Comparison of ENCODE assay signal across 14 cellular contexts in the genomic region with DNA sequence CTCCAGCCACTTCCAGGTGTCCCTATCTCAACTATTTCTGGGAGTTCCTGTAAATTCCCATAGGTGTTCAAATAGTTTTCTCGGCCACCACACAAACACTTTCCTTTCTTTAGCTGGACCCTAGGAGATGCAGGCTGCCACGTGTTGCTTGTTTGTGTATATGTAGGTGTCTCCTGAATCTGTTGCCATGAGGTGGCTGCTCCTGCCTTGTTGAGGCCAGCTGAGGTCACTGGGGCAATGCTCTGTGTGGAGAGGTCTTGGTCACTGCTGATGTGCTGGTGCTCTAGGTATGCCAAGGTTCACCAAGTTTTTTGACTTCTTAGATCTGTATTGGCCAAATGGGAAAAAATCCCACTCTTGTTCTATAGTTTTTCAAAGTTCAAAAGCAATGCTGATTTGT.
DNase-seq lines count a peak whose midpoint lies in the region; ATAC-seq, FAIRE-seq and TF ChIP-seq lines count a peak whose summit lies in the region.
"Had no signal": no experiment of that assay in that cellular context is flagged by ENCODE, and none has a peak within 500 bp of the region (broad histone marks: within the 10 kb centered on the region; RNA-seq: fewer than 3 reads in every experiment).

No MANE protein-coding gene starts in this region.

- no peaks in the 10 kb centered on the region for H3K27me3 ChIP-seq in AG04450 (ENCODE audit: control insufficient read depth, insufficient read depth, low read length)
- no peaks in the 10 kb centered on the region for H3K27me3 ChIP-seq in GM12878 (replicated peaks in 1 of 2; ENCODE audit: control insufficient read depth in 2 of 2, insufficient read depth in 2 of 2, low read length in 1 of 2)
- H3K27me3 ChIP-seq in mesenchymal stem cell (ENCODE audit: control insufficient read depth in 1 of 2, insufficient read depth in 1 of 2, low read length in 2 of 2), result no peaks in the 10 kb centered on the region
- H3K27me3 ChIP-seq: adrenal gland, thyroid gland had no signal

- peak overlapping the region in 1 of 2 experiments; percentile 13 for H3K18ac ChIP-seq in mesenchymal stem cell (ENCODE audit: low read depth in 1 of 2, low read length in 2 of 2)

- H3K14ac ChIP-seq in mesenchymal stem cell (ENCODE audit: low read length in 2 of 2), result no peak overlapping the region

- no peak overlapping the region for H4K91ac ChIP-seq in mesenchymal stem cell (ENCODE audit: low read length)

- H3K79me1 ChIP-seq in mesenchymal stem cell (replicated peaks; ENCODE audit: low read length, poor library complexity, severe bottlenecking), result no peaks in the 10 kb centered on the region

- H3K4ac ChIP-seq in mesenchymal stem cell (ENCODE audit: low read depth in 1 of 2, low read length in 2 of 2), result no peak overlapping the region

- POLR2A ChIA-PET in AG04450 (lab: Yijun Ruan, JAX) (no interaction called here), GM12878 (lab: Charles Lee) (interaction anchor here (0.9 kb wide), 1 partner anchor 150 kb away, joined by 3 read pairs; no protein-coding TSS in a partner anchor)

- H3K9ac ChIP-seq in GM12878 (ENCODE audit: control insufficient read depth, insufficient read depth, low read length), result no peak overlapping the region
- H3K9ac ChIP-seq in mesenchymal stem cell (ENCODE audit: low read length), result peak overlapping the region; percentile 73

- RAD21 ChIA-PET in GM12878 (lab: Charles Lee; ENCODE audit: unreplicated experiment), result interaction anchor here (0.8 to 4.7 kb wide), 13 partner anchors 11 to 292 kb away, joined by 3 to 38 read pairs (median 5); no protein-coding TSS in a partner anchor

- H3K9me3 ChIP-seq in AG04450 (ENCODE audit: control insufficient read depth, insufficient read depth, low read length) (no peaks in the 10 kb centered on the region), GM12878 (replicated peaks; ENCODE audit: control insufficient read depth, insufficient read depth, low read length) (no peaks in the 10 kb centered on the region), mesenchymal stem cell (ENCODE audit: control insufficient read depth, low read length) (no peaks in the 10 kb centered on the region)
- H3K9me3 ChIP-seq: adrenal gland, thyroid gland had no signal

- no peak overlapping the region for H4K8ac ChIP-seq in mesenchymal stem cell (ENCODE audit: low read length)

- FAIRE-seq in GM12878 (lab: Jason Lieb, UNC), result no peak

- no peak overlapping the region for H2BK12ac ChIP-seq in mesenchymal stem cell (ENCODE audit: low read length in 2 of 2)

- H2AK5ac ChIP-seq in mesenchymal stem cell (ENCODE audit: low read length, severe bottlenecking), result no peak overlapping the region

- SMC1A ChIA-PET in GM12878 (lab: Charles Lee; ENCODE audit: uncharacterized antibody, unreplicated experiment), result interaction anchor here (1.0 to 4.8 kb wide), 19 partner anchors 9 to 330 kb away, joined by 3 to 41 read pairs (median 7); no protein-coding TSS in a partner anchor

- in situ Hi-C loops in GM12878 (cut with MboI), result no loop called here

- H3K4me1 ChIP-seq in GM12878 (ENCODE audit: control insufficient read depth, insufficient read depth, low read length) (peaks cover 18% of the 10 kb centered on the region), mesenchymal stem cell (ENCODE audit: control insufficient read depth, insufficient read depth, low read depth, low read length) (peaks cover 5% of the 10 kb centered on the region)
- H3K4me1 ChIP-seq: adrenal gland, thyroid gland had no signal

- CTCF ChIA-PET in AG04450 (lab: Charles Lee) (interaction anchor here (0.6 to 5.4 kb wide), 26 partner anchors 9 to 221 kb away, joined by 3 to 64 read pairs (median 4); no protein-coding TSS in a partner anchor), GM12878 (lab: Yijun Ruan, JAX) (interaction anchor here (0.7 to 6.5 kb wide), 24 partner anchors 9 to 1830 kb away, joined by 3 to 45 read pairs (median 5); no protein-coding TSS in a partner anchor)

- H3K79me2 ChIP-seq in GM12878 (ENCODE audit: control insufficient read depth, insufficient read depth, low read length), result no peaks in the 10 kb centered on the region

- H3K23ac ChIP-seq in mesenchymal stem cell (ENCODE audit: low read length in 2 of 2), result no peak overlapping the region

- WGBS in GM12878 (ENCODE audit: insufficient coverage, insufficient replicate concordance, low lambda C conversion rate, missing lambda C conversion rate), result 0% methylated on average over 2 of the region's 2 CpGs
- 18% methylated on average over 1 of the region's 2 CpGs for WGBS in mesenchymal stem cell

- H3K4me3 ChIP-seq in AG04450 (ENCODE audit: low read depth, low read length), result 0 out of 2 replicates have a peak overlapping the region, but pooled peaks have one; percentile 0
- H3K4me3 ChIP-seq in GM12878, result no peak overlapping the region
- peak overlapping the region in 1 of 2 experiments; percentile 64 for H3K4me3 ChIP-seq in mesenchymal stem cell (ENCODE audit: insufficient read depth in 1 of 2, low read depth in 1 of 2, low read length in 2 of 2)
- H3K4me3 ChIP-seq: adrenal gland, coronary artery, thyroid gland had no signal

- no peak overlapping the region for H2BK15ac ChIP-seq in mesenchymal stem cell (ENCODE audit: low read depth, poor library complexity, severe bottlenecking)

- DNase-seq in AG04450 (ENCODE audit: low read depth, low spot score) (no peak), HPDE6-E6E7 (ENCODE audit: extremely low spot score) (peak; percentile 14), GM12878 (ENCODE audit: low read depth, low spot score) (no peak), mesenchymal stem cell (peak; percentile 17), KG1 (lab: John Stamatoyannopoulos, UW) (no peak), NCI-H1930 (lab: John Stamatoyannopoulos, UW) (no peak)
- no peak for DNase-seq in stimulated activated CD4-positive, alpha-beta T cell treated with anti-CD3 and anti-CD28 coated beads, Interleukin-2, amount 100 ng/mL, for 48 hours
- DNase-seq: activated CD8-positive, alpha-beta memory T cell treated with anti-CD3 and anti-CD28 coated beads, Interleukin-2, amount 50 U/mL, for 48 hours; NCI-H2029 treated with DMSO at 0.1 percent for 48 hours had no signal

- H3K4me2 ChIP-seq in GM12878 (ENCODE audit: control insufficient read depth, insufficient read depth) (no peak overlapping the region), mesenchymal stem cell (ENCODE audit: low read length, poor library complexity, severe bottlenecking) (peak overlapping the region; percentile 4)

- intact Hi-C loops in GM12878 (cut with micrococcal nuclease; ENCODE audit: unreplicated experiment), result loop anchor here (2.0 kb wide), 1 partner anchor 292 kb away; no protein-coding TSS in a partner anchor

- no TSS peak for BruUV-seq in GM12878 (replicated peaks; lab: Mats Ljungman, UMichigan)

- H2BK120ac ChIP-seq in mesenchymal stem cell (ENCODE audit: low read depth, low read length), result no peak overlapping the region

- H2BK5ac ChIP-seq in mesenchymal stem cell (ENCODE audit: low read depth, low read length, poor library complexity, severe bottlenecking), result peak overlapping the region; percentile 11

- TF ChIP-seq CTCF in AG04450 (IDR thresholded peaks at IDR 0.05; ENCODE audit: low read depth, low read length) (0 out of 2 replicates have a peak, but pooled peaks have one; percentile 4), GM12878 (IDR thresholded peaks at IDR 0.05 in 2 of 3, conservative IDR thresholded peaks at IDR 0.05 in 1 of 3; ENCODE audit: control insufficient read depth in 2 of 3, extremely low read depth in 1 of 3, insufficient read depth in 1 of 3, low read depth in 3 of 3, low read length in 3 of 3) (no peak)

- no peak for TF ChIP-seq POLR2A in GM12878 (IDR thresholded peaks at IDR 0.05; ENCODE audit: low read depth, low read length)

- no peak for TF ChIP-seq RAD21 in GM12878 (IDR thresholded peaks at IDR 0.05; ENCODE audit: insufficient read depth, low read depth, low read length)

- no peaks in the 10 kb centered on the region for H4K20me1 ChIP-seq in GM12878 (ENCODE audit: control insufficient read depth, insufficient read depth)

- H3K27ac ChIP-seq in AG04450 (ENCODE audit: low read depth, low read length), result peak overlapping the region; percentile 59
- no peak overlapping the region for H3K27ac ChIP-seq in GM12878 (ENCODE audit: control insufficient read depth, insufficient read depth)
- peak overlapping the region; percentile 59 for H3K27ac ChIP-seq in mesenchymal stem cell (ENCODE audit: low read length, poor library complexity, severe bottlenecking)
- H3K27ac ChIP-seq: adrenal gland, coronary artery, thyroid gland, WERI-Rb-1 had no signal

- ATAC-seq in GM12878 (peak; percentile 31), GM21737 (IDR thresholded peaks at IDR 0.05; ENCODE audit: unreplicated experiment) (no peak)

- H2AFZ ChIP-seq in GM12878 (ENCODE audit: control insufficient read depth, low read depth, low read length) (no peak overlapping the region), mesenchymal stem cell (ENCODE audit: low read depth, low read length) (no peak overlapping the region)

- no peaks in the 10 kb centered on the region for H3K36me3 ChIP-seq in GM12878 (ENCODE audit: control insufficient read depth in 2 of 2, insufficient read depth in 2 of 2, low read length in 1 of 2)
- no peaks in the 10 kb centered on the region for H3K36me3 ChIP-seq in mesenchymal stem cell (ENCODE audit: control insufficient read depth in 1 of 2, insufficient read depth in 2 of 2, low read depth in 1 of 2, low read length in 2 of 2)
- H3K36me3 ChIP-seq: adrenal gland, thyroid gland, WERI-Rb-1 had no signal

- no peak for TF ChIP-seq EP300 in GM12878 (IDR thresholded peaks at IDR 0.05; ENCODE audit: borderline replicate concordance in 1 of 2, control insufficient read depth in 1 of 2, low read depth in 2 of 2, low read length in 2 of 2)

TF ChIP-seq in GM12878, 131 proteins besides CTCF, POLR2A, EP300 and RAD21 (continues in another document):
- TF ChIP-seq, protein P1, sequence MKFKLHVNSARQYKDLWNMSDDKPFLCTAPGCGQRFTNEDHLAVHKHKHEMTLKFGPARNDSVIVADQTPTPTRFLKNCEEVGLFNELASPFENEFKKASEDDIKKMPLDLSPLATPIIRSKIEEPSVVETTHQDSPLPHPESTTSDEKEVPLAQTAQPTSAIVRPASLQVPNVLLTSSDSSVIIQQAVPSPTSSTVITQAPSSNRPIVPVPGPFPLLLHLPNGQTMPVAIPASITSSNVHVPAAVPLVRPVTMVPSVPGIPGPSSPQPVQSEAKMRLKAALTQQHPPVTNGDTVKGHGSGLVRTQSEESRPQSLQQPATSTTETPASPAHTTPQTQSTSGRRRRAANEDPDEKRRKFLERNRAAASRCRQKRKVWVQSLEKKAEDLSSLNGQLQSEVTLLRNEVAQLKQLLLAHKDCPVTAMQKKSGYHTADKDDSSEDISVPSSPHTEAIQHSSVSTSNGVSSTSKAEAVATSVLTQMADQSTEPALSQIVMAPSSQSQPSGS (IDR thresholded peaks at IDR 0.05; ENCODE audit: low read length), result no peak

Comparison
In these comparisons a context has a peak if more than half of its experiments do, and no peak if none do; other contexts are left out.
1. DNase-seq: peak in HPDE6-E6E7 (single experiment) and mesenchymal stem cell (single experiment); none in AG04450 (single experiment), GM12878 (single experiment), KG1 (single experiment), stimulated activated CD4-positive, alpha-beta T cell treated with anti-CD3 and anti-CD28 coated beads, Interleukin-2, amount 100 ng/mL, for 48 hours (0 of 2) and NCI-H1930 (0 of 2).